27 cellular contexts compared by ENCODE assay signal in genomic region chr16:74469946-74470478, GRCh38.
"Had no signal": no experiment of that assay in that cellular context is flagged by ENCODE, and none has a peak within 500 bp of the region (broad histone marks: within the 10 kb centered on the region; RNA-seq: fewer than 3 reads in every experiment).

No MANE protein-coding gene starts in this region.

- H3K9me3 Mint-ChIP-seq: activated naive CD4-positive, alpha-beta T cell treated with anti-CD3 and anti-CD28 coated beads, Interleukin-2, amount 50 U/mL, for 72 hours; activated T-helper 1 cell treated with anti-CD3 and anti-CD28 coated beads, Interleukin-12 subunit alpha, Interleukin-12 subunit beta, Interleukin-2, Interleukin-4 antibody, amounts not matched to agents 30 ng/mL and 10 ng/mL and 1 ng/mL, durations not matched to agents 14 hours and 24 hours and 36 hours; brain; dendritic cell treated with granulocyte-macrophage colony-stimulating factor and Interleukin-4, amounts not matched to agents 40 ng/mL and 50 ng/mL, for 4 days; immature natural killer cell; naive B cell; stimulated activated effector memory CD8-positive, alpha-beta T cell treated with anti-CD3 and anti-CD28 coated beads, Interleukin-12 subunit alpha, Interleukin-12 subunit beta, amount 100 ng/mL, for 72 hours had no signal

- H3K4me3 ChIP-seq: hepatocyte, lower lobe of right lung, stomach, suprapubic skin, tibial nerve had no signal

- FAIRE-seq: small intestine, urothelium cell line had no signal

- ATAC-seq: activated naive CD4-positive, alpha-beta T cell treated with anti-CD3 and anti-CD28 coated beads, Interleukin-2, amount 50 U/mL, for 72 hours; left lobe of liver; lower lobe of right lung; sciatic nerve; stimulated activated effector memory CD8-positive, alpha-beta T cell treated with anti-CD3 and anti-CD28 coated beads, Interleukin-12 subunit alpha, Interleukin-12 subunit beta, amount 100 ng/mL, for 72 hours had no signal

- H3K4me1 Mint-ChIP-seq: brain, immature natural killer cell had no signal

- H3K27ac ChIP-seq: foreskin keratinocyte, hepatocyte, lower lobe of right lung, stomach, suprapubic skin, tibial nerve had no signal

- H3K4me1 ChIP-seq: lower lobe of right lung, tibial nerve had no signal

- H3K27ac Mint-ChIP-seq: activated naive CD4-positive, alpha-beta T cell treated with anti-CD3 and anti-CD28 coated beads, Interleukin-2, amount 50 U/mL, for 72 hours; activated T-helper 1 cell treated with anti-CD3 and anti-CD28 coated beads, Interleukin-12 subunit alpha, Interleukin-12 subunit beta, Interleukin-2, Interleukin-4 antibody, amounts not matched to agents 30 ng/mL and 10 ng/mL and 1 ng/mL, durations not matched to agents 14 hours and 24 hours and 36 hours; brain; dendritic cell treated with granulocyte-macrophage colony-stimulating factor and Interleukin-4, amounts not matched to agents 40 ng/mL and 50 ng/mL, for 4 days; stimulated activated effector memory CD8-positive, alpha-beta T cell treated with anti-CD3 and anti-CD28 coated beads, Interleukin-12 subunit alpha, Interleukin-12 subunit beta, amount 100 ng/mL, for 72 hours had no signal

- DNase-seq: activated CD4-positive, alpha-beta T cell treated with anti-CD3 and anti-CD28 coated beads for 4 hours; activated CD4-positive, alpha-beta T cell treated with anti-CD3 and anti-CD28 coated beads, Interleukin-2, amount 50 U/mL, for 48 hours; activated CD4-positive, CD25-positive, alpha-beta regulatory T cell; activated gamma-delta T cell; aorta; effector CD4-positive, alpha-beta T cell; foreskin keratinocyte; immature natural killer cell; lower lobe of right lung; naive B cell; occipital lobe; posterior cingulate gyrus; small intestine; stimulated activated CD4-positive, alpha-beta T cell treated with anti-CD3 and anti-CD28 coated beads, Interleukin-2, amount 100 ng/mL, for 24 hours; stomach; T1000 had no signal

- H3K4me2 ChIP-seq: hepatocyte had no signal

- H3K9me3 ChIP-seq: lower lobe of right lung, stomach, suprapubic skin, tibial nerve had no signal

- H3K27me3 Mint-ChIP-seq: brain; dendritic cell treated with granulocyte-macrophage colony-stimulating factor and Interleukin-4, amounts not matched to agents 40 ng/mL and 50 ng/mL, for 4 days; naive B cell had no signal

- H3K27me3 ChIP-seq: foreskin keratinocyte, hepatocyte, stomach, suprapubic skin, tibial nerve had no signal

- H2AFZ ChIP-seq: hepatocyte had no signal

- H3K4me3 Mint-ChIP-seq: activated T-helper 1 cell treated with anti-CD3 and anti-CD28 coated beads, Interleukin-12 subunit alpha, Interleukin-12 subunit beta, Interleukin-2, Interleukin-4 antibody, amounts not matched to agents 30 ng/mL and 10 ng/mL and 1 ng/mL, durations not matched to agents 14 hours and 24 hours and 36 hours; brain; dendritic cell treated with granulocyte-macrophage colony-stimulating factor and Interleukin-4, amounts not matched to agents 40 ng/mL and 50 ng/mL, for 4 days; immature natural killer cell; naive B cell; stimulated activated effector memory CD8-positive, alpha-beta T cell treated with anti-CD3 and anti-CD28 coated beads, Interleukin-12 subunit alpha, Interleukin-12 subunit beta, amount 100 ng/mL, for 72 hours had no signal
